In genomic region chr6:12509060-12509459, GRCh38 we compare ENCODE assay signal across 24 cellular contexts.
"Had no signal": no experiment of that assay in that cellular context is flagged by ENCODE, and none has a peak within 500 bp of the region (broad histone marks: within the 10 kb centered on the region; RNA-seq: fewer than 3 reads in every experiment).

No MANE protein-coding gene starts in this region.

- ATAC-seq: effector memory CD8-positive, alpha-beta T cell; gastrocnemius medialis; heart right ventricle; left cardiac atrium; left lung; left ventricle myocardium superior; lower lobe of right lung; mucosa of descending colon had no signal

- H3K27me3 ChIP-seq: dorsolateral prefrontal cortex, esophagus squamous epithelium, gastrocnemius medialis, heart right ventricle, left lung had no signal

- H3K27ac ChIP-seq: dorsolateral prefrontal cortex, gastrocnemius medialis, heart right ventricle, left lung, lower lobe of right lung had no signal

- H3K4me1 ChIP-seq: gastrocnemius medialis, heart right ventricle, left lung, lower lobe of right lung had no signal

- H3K4me3 ChIP-seq: dorsolateral prefrontal cortex, esophagus squamous epithelium, gastrocnemius medialis, heart right ventricle, left lung, lower lobe of right lung, mucosa of descending colon had no signal

- H3K36me3 ChIP-seq: esophagus squamous epithelium, gastrocnemius medialis, heart right ventricle, lower lobe of right lung had no signal

- H3K9me3 ChIP-seq: esophagus squamous epithelium, gastrocnemius medialis, left lung, lower lobe of right lung, mucosa of descending colon had no signal

- FAIRE-seq: colon, endometrium, islet of Langerhans, keratinocyte had no signal

- DNase-seq: cortex of kidney; dorsolateral prefrontal cortex; effector CD8-positive, alpha-beta T cell; effector memory CD8-positive, alpha-beta T cell; endodermal cell; esophagus squamous epithelium; foreskin fibroblast; foreskin melanocyte; gastrocnemius medialis; glutamatergic neuron; head of caudate nucleus; heart right ventricle; hippocampal formation; left cardiac atrium; left lung; left ventricle myocardium superior; lower lobe of right lung; mesenchymal stem cell; mucosa of descending colon; naive B cell had no signal
